In the genomic region with DNA sequence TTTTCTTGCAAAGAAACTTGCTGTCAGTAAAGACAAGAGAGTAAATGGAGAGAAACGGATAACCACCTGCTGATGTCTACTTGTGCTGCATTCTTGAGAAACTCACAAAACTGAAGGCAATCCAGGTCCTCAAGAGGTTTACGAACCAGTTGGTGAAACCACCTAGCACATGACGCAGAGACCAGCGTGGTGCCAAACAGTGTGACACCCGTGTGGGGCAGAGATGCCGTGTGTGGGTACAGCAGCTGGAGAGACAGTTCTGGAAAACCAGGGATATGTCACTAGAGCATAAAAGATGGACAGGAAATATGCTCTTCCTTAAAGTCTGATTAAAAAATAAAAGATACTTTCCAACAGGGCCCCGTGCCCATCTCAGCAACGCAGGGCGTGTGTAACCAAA, we compare ENCODE assay signal across 18 cellular contexts.
DNase-seq lines count a peak whose midpoint lies in the region; ATAC-seq, FAIRE-seq and TF ChIP-seq lines count a peak whose summit lies in the region.
"Had no signal": no experiment of that assay in that cellular context is flagged by ENCODE, and none has a peak within 500 bp of the region (broad histone marks: within the 10 kb centered on the region; RNA-seq: fewer than 3 reads in every experiment).

No MANE protein-coding gene starts in this region.

- H3K4me3 ChIP-seq in HepG2 (replicated peaks in 1 of 3; ENCODE audit: insufficient read depth in 1 of 3, low read depth in 2 of 3, low read length in 3 of 3) (no peak overlapping the region), right lobe of liver (no peak overlapping the region)
- H3K4me3 ChIP-seq: vagina had no signal

- H3K9ac ChIP-seq in HepG2 (ENCODE audit: insufficient read depth, low read depth, low read length): no peak overlapping the region
- H3K9ac ChIP-seq: KMS-11 had no signal

- POLR2A ChIA-PET in HepG2 (lab: Yijun Ruan, JAX): no interaction called here

- CTCF ChIA-PET in HepG2 (lab: Yijun Ruan, JAX; ENCODE audit: low intra/inter-chr PET ratio, low total read pairs): no interaction called here

- H3K9me3 ChIP-seq in HepG2 (ENCODE audit: low read length): no peaks in the 10 kb centered on the region
- no peaks in the 10 kb centered on the region for H3K9me3 ChIP-seq in right lobe of liver
- H3K9me3 ChIP-seq: vagina had no signal

- DNase-seq in HepG2 (ENCODE audit: low spot score): no peak
- no peak for DNase-seq in right lobe of liver
- DNase-seq in endothelial cell (ENCODE audit: low spot score): no peak
- no peak for DNase-seq in progenitor cell of endocrine pancreas (ENCODE audit: low spot score, unreplicated experiment)
- DNase-seq in NCI-H128 (lab: John Stamatoyannopoulos, UW; ENCODE audit: unreplicated experiment): no peak
- DNase-seq in NCI-H2081 treated with DMSO at 0.1 percent for 48 hours (lab: John Stamatoyannopoulos, UW): no peak
- DNase-seq: activated CD4-positive, alpha-beta T cell treated with anti-CD3 and anti-CD28 coated beads for 36 hours; activated T-cell treated with anti-CD3 and anti-CD28 coated beads, Interleukin-2, amount 50 U/mL, for 24 hours; amniotic stem cell; foreskin keratinocyte; islet precursor cell; naive B cell; NCI-H2029 had no signal

- no peak for FAIRE-seq in HepG2 (lab: Jason Lieb, UNC)

- peaks cover 4% of the 10 kb centered on the region; the same call in 1 of the 2 replicates for H4K20me1 ChIP-seq in HepG2 (ENCODE audit: insufficient read depth, low read length)

- no peak overlapping the region for H3K27ac ChIP-seq in HepG2 (ENCODE audit: extremely low read length, insufficient read depth, low read length)
- no peak overlapping the region for H3K27ac ChIP-seq in right lobe of liver
- H3K27ac ChIP-seq: foreskin keratinocyte, KMS-11 had no signal

- H3K27me3 Mint-ChIP-seq in endothelial cell (ENCODE audit: unreplicated experiment) (peaks cover 8% of the 10 kb centered on the region), progenitor cell of endocrine pancreas (no peaks in the 10 kb centered on the region)
- H3K27me3 Mint-ChIP-seq: activated CD4-positive, alpha-beta T cell treated with anti-CD3 and anti-CD28 coated beads for 36 hours; activated T-cell treated with anti-CD3 and anti-CD28 coated beads, Interleukin-2, amount 50 U/mL, for 24 hours; naive B cell had no signal

- 98% methylated on average over 9 of the region's 9 CpGs for WGBS in HepG2 (ENCODE audit: low lambda C conversion rate)
- WGBS in right lobe of liver (ENCODE audit: insufficient coverage, low coverage, low lambda C conversion rate, missing lambda C conversion rate): 77% methylated on average over 9 of the region's 9 CpGs

- no peak for TF ChIP-seq POLR2A in HepG2 (IDR thresholded peaks at IDR 0.05; ENCODE audit: insufficient read depth in 1 of 2, low read depth in 2 of 2, low read length in 2 of 2)
- TF ChIP-seq POLR2A in right lobe of liver (IDR thresholded peaks at IDR 0.05): no peak

- H3K27ac Mint-ChIP-seq in endothelial cell (ENCODE audit: unreplicated experiment) (no peak overlapping the region), progenitor cell of endocrine pancreas (peak overlapping the region; percentile 49)
- H3K27ac Mint-ChIP-seq: activated CD4-positive, alpha-beta T cell treated with anti-CD3 and anti-CD28 coated beads for 36 hours; activated T-cell treated with anti-CD3 and anti-CD28 coated beads, Interleukin-2, amount 50 U/mL, for 24 hours; naive B cell; T-helper 1 cell treated with Interleukin-12 subunit alpha and Interleukin-12 subunit beta and Interleukin-4 antibody, amounts not matched to agents 30 μg/mL and 1 μg/mL, for 36 hours had no signal

- TF ChIP-seq CTCF in HepG2 (CRISPR knock-in tag; IDR thresholded peaks at IDR 0.05) (no peak), right lobe of liver (IDR thresholded peaks at IDR 0.05) (no peak), endothelial cell (IDR thresholded peaks at IDR 0.05; ENCODE audit: unreplicated experiment) (no peak), progenitor cell of endocrine pancreas (IDR thresholded peaks at IDR 0.05; ENCODE audit: unreplicated experiment) (no peak)

- peaks cover 8% of the 10 kb centered on the region for H3K36me3 Mint-ChIP-seq in endothelial cell (ENCODE audit: low read depth, unreplicated experiment)
- H3K36me3 Mint-ChIP-seq in progenitor cell of endocrine pancreas (ENCODE audit: insufficient read depth): peaks cover 18% of the 10 kb centered on the region

- no peaks in the 10 kb centered on the region for H3K9me3 Mint-ChIP-seq in endothelial cell (ENCODE audit: unreplicated experiment)
- no peaks in the 10 kb centered on the region for H3K9me3 Mint-ChIP-seq in progenitor cell of endocrine pancreas (ENCODE audit: low read depth)
- H3K9me3 Mint-ChIP-seq: activated T-cell treated with anti-CD3 and anti-CD28 coated beads, Interleukin-2, amount 50 U/mL, for 24 hours; T-helper 1 cell treated with Interleukin-12 subunit alpha and Interleukin-12 subunit beta and Interleukin-4 antibody, amounts not matched to agents 30 μg/mL and 1 μg/mL, for 36 hours had no signal

- no peak overlapping the region for H3K4me2 ChIP-seq in HepG2 (ENCODE audit: low read depth, low read length)
- H3K4me2 ChIP-seq: KMS-11 had no signal

- in situ Hi-C loops in HepG2 (cut with HindIII; ENCODE audit: extremely low pct_ligation_motif_present, low pct_unique_long_range_greater_than_20kb): no loop called here

- BruUV-seq in HepG2 (replicated peaks; lab: Mats Ljungman, UMichigan): no TSS peak

- H3K27me3 ChIP-seq in HepG2 (ENCODE audit: control insufficient read depth in 1 of 2, insufficient read depth in 2 of 2, low read length in 2 of 2): no peaks in the 10 kb centered on the region
- no peaks in the 10 kb centered on the region for H3K27me3 ChIP-seq in right lobe of liver
- H3K27me3 ChIP-seq: foreskin keratinocyte, vagina had no signal

- H3K4me1 ChIP-seq in HepG2 (ENCODE audit: insufficient read depth, low read length) (peaks cover 74% of the 10 kb centered on the region), right lobe of liver (peaks cover 0 to 8% (median 0%) of the 10 kb centered on the region in 4 donors)

- H3K4me3 Mint-ChIP-seq in endothelial cell (ENCODE audit: unreplicated experiment) (peak overlapping the region; percentile 12), progenitor cell of endocrine pancreas (ENCODE audit: low read depth) (peak overlapping the region; percentile 6)
- H3K4me3 Mint-ChIP-seq: activated CD4-positive, alpha-beta T cell treated with anti-CD3 and anti-CD28 coated beads for 36 hours; activated T-cell treated with anti-CD3 and anti-CD28 coated beads, Interleukin-2, amount 50 U/mL, for 24 hours; naive B cell; T-helper 1 cell treated with Interleukin-12 subunit alpha and Interleukin-12 subunit beta and Interleukin-4 antibody, amounts not matched to agents 30 μg/mL and 1 μg/mL, for 36 hours had no signal

- peaks cover 22% of the 10 kb centered on the region for H3K4me1 Mint-ChIP-seq in endothelial cell (ENCODE audit: unreplicated experiment)
- peaks cover 61% of the 10 kb centered on the region for H3K4me1 Mint-ChIP-seq in progenitor cell of endocrine pancreas (ENCODE audit: low read depth)
- H3K4me1 Mint-ChIP-seq: activated CD4-positive, alpha-beta T cell treated with anti-CD3 and anti-CD28 coated beads for 36 hours had no signal

- H3K79me2 ChIP-seq in HepG2 (ENCODE audit: insufficient read depth, low read length): peaks cover 79% of the 10 kb centered on the region

- peaks cover 0 to 24% of the 10 kb centered on the region in 2 experiments; a peak in 4 of 5 replicates for H3K36me3 ChIP-seq in HepG2 (replicated peaks in 1 of 2; ENCODE audit: control insufficient read depth in 1 of 2, insufficient read depth in 2 of 2, low read length in 2 of 2)
- H3K36me3 ChIP-seq in right lobe of liver: no peaks in the 10 kb centered on the region
- H3K36me3 ChIP-seq: vagina had no signal

- intact Hi-C loops in HepG2 (cut with micrococcal nuclease; ENCODE audit: unreplicated experiment): no loop called here
- intact Hi-C loops in right lobe of liver (cut with DNase I): no loop called here

- ATAC-seq in HepG2 (no peak), right lobe of liver (no peak), GM19023 (IDR thresholded peaks at IDR 0.05; ENCODE audit: unreplicated experiment) (no peak), GM18511 (IDR thresholded peaks at IDR 0.05; ENCODE audit: unreplicated experiment) (no peak)
- ATAC-seq: activated CD4-positive, alpha-beta T cell treated with anti-CD3 and anti-CD28 coated beads for 36 hours; foreskin keratinocyte had no signal

- TF ChIP-seq EP300 in HepG2 (IDR thresholded peaks at IDR 0.05; ENCODE audit: low read depth in 2 of 2, low read length in 2 of 2) (no peak), HepG2 (CRISPR knock-in tag; IDR thresholded peaks at IDR 0.05; ENCODE audit: borderline replicate concordance) (no peak)

- no peak overlapping the region for H2AFZ ChIP-seq in HepG2 (ENCODE audit: low read length)

- no peak for TF ChIP-seq RAD21 in HepG2 (CRISPR knock-in tag; IDR thresholded peaks at IDR 0.05)

TF ChIP-seq in HepG2, 621 proteins besides CTCF, POLR2A, EP300 and RAD21:
- peak; percentile 13 for TF ChIP-seq RBM22 (optimal IDR thresholded peaks at IDR 0.05; ENCODE audit: low read length)
- TF ChIP-seq ZKSCAN8 (CRISPR knock-in tag; IDR thresholded peaks at IDR 0.05; ENCODE audit: borderline replicate concordance): no peak
